ENCODE assay signal across 8 cellular contexts in the genomic region with DNA sequence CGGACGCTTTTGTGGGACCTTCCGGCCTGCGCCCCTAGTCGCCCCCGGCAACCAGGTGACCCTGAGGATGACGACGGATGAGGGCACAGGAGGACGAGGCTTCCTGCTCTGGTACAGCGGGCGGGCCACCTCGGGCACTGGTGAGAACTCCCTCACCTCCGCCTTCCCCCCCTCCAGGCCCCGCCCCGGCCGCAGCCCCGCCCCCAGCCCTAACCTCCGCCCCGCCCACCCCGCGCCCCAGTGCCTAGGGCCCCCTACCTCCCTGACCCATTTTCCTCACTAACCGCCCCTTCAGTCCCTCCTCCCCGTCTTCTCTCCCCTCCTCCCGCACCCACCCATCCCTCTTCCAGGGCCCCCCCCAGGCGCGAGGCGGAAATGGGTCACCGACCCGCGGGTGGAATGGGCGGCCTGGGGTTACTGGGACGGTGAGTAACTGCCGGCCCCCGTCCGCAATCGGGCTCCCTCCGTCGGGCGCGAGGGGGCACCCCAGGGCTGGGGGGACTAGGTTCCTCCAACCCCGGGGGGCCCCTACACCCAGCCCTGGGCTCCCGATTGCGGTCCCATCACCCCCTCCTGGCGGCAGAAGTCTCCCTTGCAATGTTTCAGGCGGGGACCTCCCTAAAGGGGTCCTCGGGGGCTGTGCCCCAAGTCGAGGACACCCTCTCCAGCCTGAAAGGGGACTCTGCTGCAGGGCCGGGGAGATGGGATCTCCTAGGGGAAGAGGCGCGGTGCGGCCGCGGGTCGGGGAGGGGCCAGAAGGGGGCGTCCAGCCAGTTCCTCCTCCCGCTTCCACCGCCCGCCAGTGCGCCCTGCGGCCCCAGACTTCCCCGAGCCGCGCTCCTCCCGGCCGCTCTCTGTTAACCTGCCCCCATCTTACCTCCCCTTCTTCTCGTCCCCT. TPM values are rescaled to one million over a fixed set of nuclear protein-coding genes. Genes with fewer than 3 reads are reported as not detected.
DNase-seq lines count a peak whose midpoint lies in the region; ATAC-seq, FAIRE-seq and TF ChIP-seq lines count a peak whose summit lies in the region.

No MANE protein-coding gene starts in this region.

- peak overlapping the region; percentile 96 for H3K56ac ChIP-seq in IMR-90 (ENCODE audit: extremely low read depth, insufficient read depth, low read length)

- peak overlapping the region; percentile 100 for H3K4ac ChIP-seq in IMR-90 (ENCODE audit: low read depth, low read length)

- H3K4me1 ChIP-seq in IMR-90 (ENCODE audit: control insufficient read depth, insufficient read depth, low read length) (peaks cover 9% of the 10 kb centered on the region), aorta (ENCODE audit: control insufficient read depth in 1 of 2, insufficient read depth in 2 of 2, low read length in 2 of 2) (no peaks in the 10 kb centered on the region)

- peak overlapping the region; percentile 97 for H3K9ac ChIP-seq in IMR-90 (ENCODE audit: low read depth, low read length)

- no peaks in the 10 kb centered on the region for H4K20me1 ChIP-seq in IMR-90 (ENCODE audit: insufficient read depth, low read length)

- H4K8ac ChIP-seq in IMR-90 (ENCODE audit: low read depth in 2 of 2, low read length in 2 of 2), result peak overlapping the region; percentile 94 to 97

- H2AK9ac ChIP-seq in IMR-90 (replicated peaks; ENCODE audit: low read depth, low read length, poor library complexity), result peak overlapping the region; percentile 97

- peak overlapping the region; percentile 99 for H4K91ac ChIP-seq in IMR-90 (ENCODE audit: insufficient read depth, low read depth, low read length)

- ATAC-seq in IMR-90 (ENCODE audit: low read depth) (peak; percentile 54), Right ventricle myocardium superior (ENCODE audit: poor library complexity) (peak; percentile 85), aorta (ENCODE audit: low FRiP score) (peak; percentile 82)

- H3K18ac ChIP-seq in IMR-90 (ENCODE audit: low read depth, low read length), result peak overlapping the region; percentile 98; the same call in 1 of the 2 replicates

- peak overlapping the region; percentile 93 for H3K14ac ChIP-seq in IMR-90 (replicated peaks; ENCODE audit: low read depth, low read length)

- dilution Hi-C loops in IMR-90 (cut with HindIII; ENCODE audit: low sequenced_read_pairs, unreplicated experiment), result no loop called here

- peak overlapping the region; percentile 96 for H2BK5ac ChIP-seq in IMR-90 (ENCODE audit: low read depth, low read length, poor library complexity, severe bottlenecking)

- H3K4me3 ChIP-seq in IMR-90 (ENCODE audit: insufficient read depth, low read depth, low read length), result peak overlapping the region; percentile 69
- H3K4me3 ChIP-seq in aorta (ENCODE audit: low read length in 2 of 2), result peak overlapping the region; percentile 51 to 89

- BruUV-seq in IMR-90 (replicated peaks; lab: Mats Ljungman, UMichigan), result no TSS peak

- DNase-seq in ACHN, result peak; percentile 85
- DNase-seq in GM18507 (ENCODE audit: extremely low spot score, insufficient read length, low read depth), result peak; percentile 78
- peak; percentile 46 for DNase-seq in IMR-90
- peak; percentile 70 for DNase-seq in SK-MEL-5 (ENCODE audit: low read depth, low spot score)
- DNase-seq in activated naive CD4-positive, alpha-beta T cell treated with anti-CD3 and anti-CD28 coated beads, Interleukin-2, amount 50 U/mL, for 16 hours, result peak; percentile 61
- peak; percentile 90 for DNase-seq in Right ventricle myocardium superior
- peak; percentile 94 for DNase-seq in posterior vena cava (ENCODE audit: low spot score)
- DNase-seq in aorta, result peak; percentile 87 to 93

- peak; percentile 18; the same call in 1 of the 2 replicates for TF ChIP-seq RAD21 in IMR-90 (IDR thresholded peaks at IDR 0.05; ENCODE audit: low read length)

- no peaks in the 10 kb centered on the region for H3K9me1 ChIP-seq in IMR-90 (ENCODE audit: insufficient read depth, low read length)

- no peaks in the 10 kb centered on the region for H3K27me3 ChIP-seq in IMR-90 (ENCODE audit: control insufficient read depth, insufficient read depth, low read length)
- H3K27me3 ChIP-seq in aorta (ENCODE audit: control insufficient read depth in 1 of 2, insufficient read depth in 2 of 2, low read length in 1 of 2), result no peaks in the 10 kb centered on the region

- peak overlapping the region; percentile 87 for H3K4me2 ChIP-seq in IMR-90 (ENCODE audit: low read depth, low read length)

- H3K36me3 ChIP-seq in IMR-90 (ENCODE audit: control insufficient read depth, insufficient read depth, low read length), result peaks cover 30% of the 10 kb centered on the region
- no peaks in the 10 kb centered on the region for H3K36me3 ChIP-seq in aorta (ENCODE audit: control insufficient read depth in 1 of 2, insufficient read depth in 2 of 2, low read length in 1 of 2)

- 0 out of 3 replicates have a peak overlapping the region, but pooled peaks have one; percentile 96 for H2BK15ac ChIP-seq in IMR-90 (ENCODE audit: low read depth, low read length)

- FAIRE-seq in GM18507 (lab: Jason Lieb, UNC), result peak; percentile 26

- peak overlapping the region; percentile 95 for H4K5ac ChIP-seq in IMR-90 (ENCODE audit: low read depth, low read length)

- no peak for TF ChIP-seq POLR2A in IMR-90 (IDR thresholded peaks at IDR 0.05; ENCODE audit: low read depth, low read length)

- H3K9me3 ChIP-seq in IMR-90 (ENCODE audit: control insufficient read depth, insufficient read depth, low read length), result no peaks in the 10 kb centered on the region
- no peaks in the 10 kb centered on the region for H3K9me3 ChIP-seq in aorta (ENCODE audit: control insufficient read depth, low read length)

- WGBS in IMR-90 (ENCODE audit: extremely low coverage in 2 of 2, insufficient read length in 1 of 2), 2 experiments, result 0% methylated on average over 1 of the region's 66 CpGs; no CpG with 5 or more reads in 1 of the 2 experiments
- 1% methylated on average over 49 to 66 of the region's 66 CpGs for WGBS in aorta, 2 donors

- in situ Hi-C loops in ACHN (cut with HindIII; ENCODE audit: low pct_ligation_motif_present, low pct_unique_long_range_greater_than_20kb, low sequenced_read_pairs), result no loop called here
- in situ Hi-C loops in IMR-90 (cut with MboI; ENCODE audit: low sequenced_read_pairs), result no loop called here
- in situ Hi-C loops in SK-MEL-5 (cut with HindIII; ENCODE audit: low pct_unique_long_range_greater_than_20kb, low sequenced_read_pairs), result no loop called here

- H2AFZ ChIP-seq in IMR-90 (replicated peaks; ENCODE audit: low read length, poor library complexity), result peak overlapping the region; percentile 90

- POLR2A ChIA-PET in IMR-90 (lab: Charles Lee; ENCODE audit: unreplicated experiment), result no interaction called here

- peak; percentile 36 for TF ChIP-seq CTCF in IMR-90 (conservative IDR thresholded peaks at IDR 0.05; ENCODE audit: low read depth, low read length)

- H3K79me1 ChIP-seq in IMR-90 (ENCODE audit: low read depth in 1 of 2, low read length in 2 of 2), result peaks cover 0 to 47% of the 10 kb centered on the region in 2 experiments; a peak in 2 of 4 replicates

- peak overlapping the region; percentile 96 for H2BK20ac ChIP-seq in IMR-90 (ENCODE audit: low read depth, low read length)

- peak overlapping the region; percentile 100 for H2AK5ac ChIP-seq in IMR-90 (ENCODE audit: low read depth, low read length)

- peak overlapping the region; percentile 99 for H3K27ac ChIP-seq in IMR-90 (ENCODE audit: insufficient read depth, low read length)
- H3K27ac ChIP-seq in aorta (ENCODE audit: low read depth in 1 of 2, low read length in 2 of 2), result peak overlapping the region in 1 of 2 donors; percentile 85

- H3K23ac ChIP-seq in IMR-90 (ENCODE audit: low read depth, low read length), result peak overlapping the region; percentile 90

- CTCF ChIA-PET in IMR-90 (lab: Yijun Ruan, JAX), result no interaction called here

- intact Hi-C loops in IMR-90 (cut with micrococcal nuclease), result loop anchor here (5.0 kb wide), 1 partner anchor 88 kb away; a partner anchor contains a TSS
- intact Hi-C loops in Right ventricle myocardium superior (cut with DNase I), result loop anchor here (5.0 kb wide), 1 partner anchor 88 kb away; a partner anchor contains a TSS
- intact Hi-C loops in posterior vena cava (cut with DNase I), result loop anchor here in 1 of 2 donors (5.0 kb wide), 1 partner anchor 88 kb away; a partner anchor contains a TSS
- intact Hi-C loops in aorta (cut with DNase I), result no loop called here

- H2BK120ac ChIP-seq in IMR-90 (ENCODE audit: low read depth, low read length), result peak overlapping the region; percentile 98

RNA-seq across cellular contexts. Expression of a gene that starts 2.2 kb away (rescaled TPM):
- total RNA-seq in IMR-90 (2012; rRNA removed) (22.6 and 25.6 TPM in 2 replicates), Right ventricle myocardium superior (42.2 TPM), posterior vena cava (100 to 1,000 TPM in 1 of 2 donors, 10 to 100 TPM in 1; 79.5 to 230 TPM), aorta (100 to 1,000 TPM in 1 of 2 donors, 10 to 100 TPM in 1; 75.1 to 277 TPM)
- polyA plus RNA-seq in IMR-90 (2012; rRNA removed) (364 and 385 TPM in 2 replicates), aorta (100 to 1,000 TPM in 1 of 2 donors, 10 to 100 TPM in 1; 34.3 to 341 TPM)
- 283 and 394 TPM in 2 replicates for polyA plus RNA-seq in IMR-90 (2012; cell fraction: cytosol; rRNA removed)
- 615 and 1,429 TPM in 2 replicates for polyA plus RNA-seq in IMR-90 (2012; cell fraction: nucleus; rRNA removed; ENCODE audit: low replicate concordance)
- 0.59 and 1.1 TPM in 2 replicates for total RNA-seq in SK-MEL-5 (2014; rRNA removed; shearing (Covaris generic))
- 2.8 and 3.9 TPM in 2 replicates for polyA plus RNA-seq in SK-MEL-5 (2015; cell fraction: cytosol; rRNA removed)
- polyA plus RNA-seq in SK-MEL-5 (2015; cell fraction: nucleus; rRNA removed), result 23.1 and 50.7 TPM in 2 replicates

RNA-seq across cellular contexts. Expression of a gene that starts 8.0 kb away (rescaled TPM):
- total RNA-seq in IMR-90 (2012; rRNA removed) (2.2 and 2.3 TPM in 2 replicates), Right ventricle myocardium superior (9.3 TPM), posterior vena cava (10 to 100 TPM; 10.8 to 16.3 TPM), aorta (10 to 100 TPM; 15.1 to 19.1 TPM)
- polyA plus RNA-seq in IMR-90 (2012; rRNA removed) (23.2 and 30.0 TPM in 2 replicates), aorta (10 to 100 TPM; 14.0 to 33.0 TPM)
- polyA plus RNA-seq in IMR-90 (2012; cell fraction: cytosol; rRNA removed), result 16.0 and 40.1 TPM in 2 replicates
- 23.7 and 42.5 TPM in 2 replicates for polyA plus RNA-seq in IMR-90 (2012; cell fraction: nucleus; rRNA removed; ENCODE audit: low replicate concordance)
- 14.0 and 16.7 TPM in 2 replicates for total RNA-seq in SK-MEL-5 (2014; rRNA removed; shearing (Covaris generic))
- polyA plus RNA-seq in SK-MEL-5 (2015; cell fraction: cytosol; rRNA removed), result 28.9 and 49.1 TPM in 2 replicates
- 35.4 and 42.9 TPM in 2 replicates for polyA plus RNA-seq in SK-MEL-5 (2015; cell fraction: nucleus; rRNA removed)

RNA-seq across cellular contexts. Expression of a gene that starts 18.2 kb away (rescaled TPM):
- 0.28 and 0.54 TPM in 2 replicates for total RNA-seq in IMR-90 (2012; rRNA removed)
- 0.29 and 0.43 TPM in 2 replicates for polyA plus RNA-seq in IMR-90 (2012; rRNA removed)
- 0.23 and 0.58 TPM in 2 replicates for polyA plus RNA-seq in IMR-90 (2012; cell fraction: cytosol; rRNA removed)
- 1.5 and 2.5 TPM in 2 replicates for polyA plus RNA-seq in IMR-90 (2012; cell fraction: nucleus; rRNA removed; ENCODE audit: low replicate concordance)
- total RNA-seq in SK-MEL-5 (2014; rRNA removed; shearing (Covaris generic)), result 0.13 and 0.55 TPM in 2 replicates
- polyA plus RNA-seq in SK-MEL-5 (2015; cell fraction: cytosol; rRNA removed), result 1.9 and 3.2 TPM in 2 replicates
- 4.4 and 8.3 TPM in 2 replicates for polyA plus RNA-seq in SK-MEL-5 (2015; cell fraction: nucleus; rRNA removed)
- total RNA-seq in Right ventricle myocardium superior, result 0.35 TPM
- under 1 TPM; 0.14 to 0.51 TPM for total RNA-seq in posterior vena cava
- under 1 TPM in 1 of 2 donors, not detected in 1; 0.81 TPM for total RNA-seq in aorta
- 1 to 10 TPM in 1 of 2 donors, not detected in 1; 1.2 TPM for polyA plus RNA-seq in aorta

RNA-seq across cellular contexts. Expression of a gene that starts 18.4 kb away (rescaled TPM):
- total RNA-seq in IMR-90 (2012; rRNA removed) (5.0 and 6.1 TPM in 2 replicates), Right ventricle myocardium superior (22.8 TPM), posterior vena cava (10 to 100 TPM; 28.5 to 30.7 TPM), aorta (10 to 100 TPM; 39.1 to 56.0 TPM)
- polyA plus RNA-seq in IMR-90 (2012; rRNA removed) (41.3 and 42.2 TPM in 2 replicates), aorta (10 to 100 TPM; 26.3 to 68.2 TPM)
- 20.5 and 31.1 TPM in 2 replicates for polyA plus RNA-seq in IMR-90 (2012; cell fraction: cytosol; rRNA removed)
- 247 and 673 TPM in 2 replicates for polyA plus RNA-seq in IMR-90 (2012; cell fraction: nucleus; rRNA removed; ENCODE audit: low replicate concordance)
- total RNA-seq in SK-MEL-5 (2014; rRNA removed; shearing (Covaris generic)), result 4.6 and 5.5 TPM in 2 replicates
- 35.1 and 36.0 TPM in 2 replicates for polyA plus RNA-seq in SK-MEL-5 (2015; cell fraction: cytosol; rRNA removed)
- 164 and 195 TPM in 2 replicates for polyA plus RNA-seq in SK-MEL-5 (2015; cell fraction: nucleus; rRNA removed)

RNA-seq across cellular contexts. Expression of a gene that starts 30.6 kb away (rescaled TPM):
- not detected in 2 replicates for total RNA-seq in IMR-90 (2012; rRNA removed)
- 1.8 and 2.3 TPM in 2 replicates for polyA plus RNA-seq in IMR-90 (2012; rRNA removed)
- polyA plus RNA-seq in IMR-90 (2012; cell fraction: cytosol; rRNA removed), result 0.54 and 0.62 TPM in 2 replicates
- 8.7 and 38.4 TPM in 2 replicates for polyA plus RNA-seq in IMR-90 (2012; cell fraction: nucleus; rRNA removed; ENCODE audit: low replicate concordance)
- total RNA-seq in SK-MEL-5 (2014; rRNA removed; shearing (Covaris generic)), result 0.21 and 0.48 TPM in 2 replicates
- 1.1 and 1.9 TPM in 2 replicates for polyA plus RNA-seq in SK-MEL-5 (2015; cell fraction: cytosol; rRNA removed)
- polyA plus RNA-seq in SK-MEL-5 (2015; cell fraction: nucleus; rRNA removed), result 9.2 and 18.0 TPM in 2 replicates
- total RNA-seq in Right ventricle myocardium superior, result 0.54 TPM
- 1 to 10 TPM; 2.8 to 5.0 TPM for total RNA-seq in posterior vena cava
- 1 to 10 TPM; 2.1 to 7.5 TPM for total RNA-seq in aorta
- polyA plus RNA-seq in aorta, result 1 to 10 TPM in 1 of 2 donors, under 1 TPM in 1; 0.75 to 9.9 TPM

Comparison
In these comparisons a context has a peak if more than half of its experiments do, and no peak if none do; other contexts are left out.
1. RNA of a gene that starts 2.2 kb away (total RNA-seq): 75.1 to 277 TPM in aorta, 79.5 to 230 TPM in posterior vena cava, 42.2 TPM in Right ventricle myocardium superior (single experiment) and 22.6 to 25.6 TPM in IMR-90; 0.59 to 1.1 TPM in SK-MEL-5; every median in the first group is over 10 times any median in the second.
2. intact Hi-C loops: an anchor here in IMR-90 (5.0 kb wide) and Right ventricle myocardium superior (5.0 kb wide); none called in aorta.
3. Peak in every context shown above with its lines, with median percentiles within 50 percentile points of each other: DNase-seq and ATAC-seq.